Comparison of ENCODE assay signal across 20 cellular contexts in genomic region chr12:112087055-112087850, GRCh38. TPM values are rescaled to one million over a fixed set of nuclear protein-coding genes. Genes with fewer than 3 reads are reported as not detected.
DNase-seq lines count a peak whose midpoint lies in the region; ATAC-seq, FAIRE-seq and TF ChIP-seq lines count a peak whose summit lies in the region.
"Had no signal": no experiment of that assay in that cellular context is flagged by ENCODE, and none has a peak within 500 bp of the region (broad histone marks: within the 10 kb centered on the region; RNA-seq: fewer than 3 reads in every experiment).

No MANE protein-coding gene starts in this region.

- no peak overlapping the region for H3K4me3 Mint-ChIP-seq in activated naive CD8-positive, alpha-beta T cell treated with anti-CD3 and anti-CD28 coated beads for 36 hours
- no peak overlapping the region for H3K4me3 Mint-ChIP-seq in mesothelial cell of epicardium
- H3K4me3 Mint-ChIP-seq: CD4-positive, alpha-beta memory T cell; IgD-negative memory B cell; stimulated activated effector memory CD8-positive, alpha-beta T cell treated with anti-CD3 and anti-CD28 coated beads, Interleukin-12 subunit alpha, Interleukin-12 subunit beta, amount 100 ng/mL, for 72 hours had no signal

- no peaks in the 10 kb centered on the region for H3K9me3 ChIP-seq in effector memory CD4-positive, alpha-beta T cell (ENCODE audit: control insufficient read depth, low read length)
- no peaks in the 10 kb centered on the region for H3K9me3 ChIP-seq in kidney (ENCODE audit: control insufficient read depth in 1 of 2, low read length in 2 of 2)
- H3K9me3 ChIP-seq: body of pancreas, upper lobe of right lung had no signal

- peaks cover 19% of the 10 kb centered on the region for H3K4me1 Mint-ChIP-seq in activated naive CD8-positive, alpha-beta T cell treated with anti-CD3 and anti-CD28 coated beads for 36 hours
- no peaks in the 10 kb centered on the region for H3K4me1 Mint-ChIP-seq in mesothelial cell of epicardium

- no peaks in the 10 kb centered on the region for H3K4me1 ChIP-seq in effector memory CD4-positive, alpha-beta T cell (ENCODE audit: control insufficient read depth, insufficient read depth, low read length, poor library complexity, severe bottlenecking)
- H3K4me1 ChIP-seq in kidney (ENCODE audit: control insufficient read depth in 1 of 2, insufficient read depth in 1 of 2, low read depth in 1 of 2, low read length in 2 of 2), result no peaks in the 10 kb centered on the region

- no peaks in the 10 kb centered on the region for H3K27me3 ChIP-seq in effector memory CD4-positive, alpha-beta T cell (replicated peaks; ENCODE audit: control insufficient read depth, insufficient read depth, low read length, poor library complexity, severe bottlenecking)
- H3K27me3 ChIP-seq: body of pancreas, upper lobe of right lung had no signal

- ATAC-seq in GM19023 (IDR thresholded peaks at IDR 0.05; ENCODE audit: unreplicated experiment), result no peak
- ATAC-seq: body of pancreas; stimulated activated effector memory CD8-positive, alpha-beta T cell treated with anti-CD3 and anti-CD28 coated beads, Interleukin-12 subunit alpha, Interleukin-12 subunit beta, amount 100 ng/mL, for 72 hours; upper lobe of right lung had no signal

- intact Hi-C loops in kidney (cut with DNase I), result no loop called here

- H3K9me3 Mint-ChIP-seq in activated naive CD8-positive, alpha-beta T cell treated with anti-CD3 and anti-CD28 coated beads for 36 hours, result no peaks in the 10 kb centered on the region
- H3K9me3 Mint-ChIP-seq in mesothelial cell of epicardium, result no peaks in the 10 kb centered on the region
- H3K9me3 Mint-ChIP-seq: CD4-positive, alpha-beta memory T cell; IgD-negative memory B cell; stimulated activated effector memory CD8-positive, alpha-beta T cell treated with anti-CD3 and anti-CD28 coated beads, Interleukin-12 subunit alpha, Interleukin-12 subunit beta, amount 100 ng/mL, for 72 hours had no signal

- TF ChIP-seq CTCF in AG09309 (IDR thresholded peaks at IDR 0.05; ENCODE audit: control insufficient read depth, insufficient read depth, low read depth, low read length, missing control alignments) (peak; percentile 27), mesothelial cell of epicardium (IDR thresholded peaks at IDR 0.05; ENCODE audit: unreplicated experiment) (peak; percentile 64), kidney (IDR thresholded peaks at IDR 0.05; ENCODE audit: borderline replicate concordance, extremely low read depth, insufficient read depth) (no peak)

- DNase-seq in AG09309 (ENCODE audit: low read depth), result no peak
- DNase-seq in activated naive CD8-positive, alpha-beta T cell treated with anti-CD3 and anti-CD28 coated beads for 36 hours, result no peak
- no peak for DNase-seq in mesothelial cell of epicardium (ENCODE audit: low spot score in 2 of 2, unreplicated experiment in 2 of 2)
- DNase-seq in effector memory CD4-positive, alpha-beta T cell, result no peak
- no peak for DNase-seq in kidney
- DNase-seq: activated CD4-positive, alpha-beta T cell treated with anti-CD3 and anti-CD28 coated beads for 4 hours; body of pancreas; CD4-positive, alpha-beta memory T cell; GDM1; head of caudate nucleus; kidney glomerular epithelial cell; NCI-H1105; OCI-M1; retina; stimulated activated CD4-positive, alpha-beta T cell treated with anti-CD3 and anti-CD28 coated beads, Interleukin-4, amount 100 ng/mL, for 24 hours; upper lobe of right lung had no signal

- H3K4me3 ChIP-seq in AG09309 (ENCODE audit: control insufficient read depth, low read depth, low read length) (no peak overlapping the region), kidney (ENCODE audit: low read length in 2 of 2) (no peak overlapping the region)
- no peak overlapping the region for H3K4me3 ChIP-seq in effector memory CD4-positive, alpha-beta T cell (ENCODE audit: insufficient read depth, low read depth, low read length, poor library complexity, severe bottlenecking)
- H3K4me3 ChIP-seq: body of pancreas, upper lobe of right lung had no signal

- no peaks in the 10 kb centered on the region for H3K27me3 Mint-ChIP-seq in activated naive CD8-positive, alpha-beta T cell treated with anti-CD3 and anti-CD28 coated beads for 36 hours
- H3K27me3 Mint-ChIP-seq in mesothelial cell of epicardium (ENCODE audit: low read depth), result no peaks in the 10 kb centered on the region
- H3K27me3 Mint-ChIP-seq: CD4-positive, alpha-beta memory T cell; IgD-negative memory B cell had no signal

- peak overlapping the region; percentile 18 for H3K27ac Mint-ChIP-seq in activated naive CD8-positive, alpha-beta T cell treated with anti-CD3 and anti-CD28 coated beads for 36 hours
- H3K27ac Mint-ChIP-seq in mesothelial cell of epicardium, result peak overlapping the region; percentile 30
- H3K27ac Mint-ChIP-seq: stimulated activated effector memory CD8-positive, alpha-beta T cell treated with anti-CD3 and anti-CD28 coated beads, Interleukin-12 subunit alpha, Interleukin-12 subunit beta, amount 100 ng/mL, for 72 hours had no signal

- peaks cover 32% of the 10 kb centered on the region for H3K36me3 ChIP-seq in effector memory CD4-positive, alpha-beta T cell (ENCODE audit: control insufficient read depth, insufficient read depth, low read length)
- H3K36me3 ChIP-seq in kidney (ENCODE audit: control insufficient read depth in 1 of 2, insufficient read depth in 2 of 2, low read length in 2 of 2), result peaks cover 9 to 18% of the 10 kb centered on the region in 2 donors

- H3K9ac ChIP-seq in kidney (ENCODE audit: low read length in 2 of 2), result no peak overlapping the region

- no peak overlapping the region for H3K27ac ChIP-seq in effector memory CD4-positive, alpha-beta T cell (ENCODE audit: insufficient read depth, low read length, poor library complexity, severe bottlenecking)
- H3K27ac ChIP-seq in kidney (ENCODE audit: low read depth in 2 of 2, low read length in 2 of 2), result no peak overlapping the region
- H3K27ac ChIP-seq: body of pancreas, upper lobe of right lung had no signal

- FAIRE-seq in G401.6 (lab: Jason Lieb, UNC) (peak; percentile 76), kidney (lab: Jason Lieb, UNC) (no peak)

- peaks cover 30% of the 10 kb centered on the region for H3K36me3 Mint-ChIP-seq in activated naive CD8-positive, alpha-beta T cell treated with anti-CD3 and anti-CD28 coated beads for 36 hours
- peaks cover 23% of the 10 kb centered on the region for H3K36me3 Mint-ChIP-seq in mesothelial cell of epicardium

RNA-seq across cellular contexts. Expression of gene NAA25, which starts 21.3 kb away (rescaled TPM):
- 10 to 100 TPM; 51.3 to 54.9 TPM for total RNA-seq in activated naive CD8-positive, alpha-beta T cell treated with anti-CD3 and anti-CD28 coated beads for 36 hours
- 37.3 to 43.8 TPM (median 37.4 TPM) in 3 replicates for total RNA-seq in mesothelial cell of epicardium
- total RNA-seq in kidney, result 22.8 TPM
- polyA plus RNA-seq in kidney (ENCODE audit: insufficient read depth, low read depth, low replicate concordance), result 3.2 TPM

RNA-seq across cellular contexts. Expression of gene TRAFD1, which starts 38.1 kb away (rescaled TPM):
- total RNA-seq in activated naive CD8-positive, alpha-beta T cell treated with anti-CD3 and anti-CD28 coated beads for 36 hours, result 10 to 100 TPM; 49.6 to 49.8 TPM
- total RNA-seq in mesothelial cell of epicardium, result 35.0 to 36.5 TPM (median 36.1 TPM) in 3 replicates
- total RNA-seq in kidney, result 27.1 TPM
- 16.4 TPM for polyA plus RNA-seq in kidney (ENCODE audit: insufficient read depth, low read depth, low replicate concordance)
